ENCODE assay signal across 11 cellular contexts in genomic region chr7:75945297-75946168, GRCh38. TPM values are rescaled to one million over a fixed set of nuclear protein-coding genes. Genes with fewer than 3 reads are reported as not detected.
DNase-seq lines count a peak whose midpoint lies in the region; ATAC-seq, FAIRE-seq and TF ChIP-seq lines count a peak whose summit lies in the region.
"Had no signal": no experiment of that assay in that cellular context is flagged by ENCODE, and none has a peak within 500 bp of the region (broad histone marks: within the 10 kb centered on the region; RNA-seq: fewer than 3 reads in every experiment).

No MANE protein-coding gene starts in this region.

- no peak overlapping the region for H3K4me2 ChIP-seq in endothelial cell of umbilical vein (ENCODE audit: insufficient read depth, low read length)

- no peaks in the 10 kb centered on the region for H3K9me3 Mint-ChIP-seq in Calu3 (ENCODE audit: low read depth, unreplicated experiment)
- no peaks in the 10 kb centered on the region for H3K9me3 Mint-ChIP-seq in activated CD4-positive, alpha-beta T cell treated with anti-CD3 and anti-CD28 coated beads, Interleukin-2, amount 10 ng/mL, durations not matched to agents 7 days and 5 days

- TF ChIP-seq POLR2A in endothelial cell of umbilical vein (IDR thresholded peaks at IDR 0.05; ENCODE audit: low read depth, low read length), result no peak

- dilution Hi-C loops in endothelial cell of umbilical vein (cut with MboI; ENCODE audit: extremely low pct_ligation_motif_present, low sequenced_read_pairs), result no loop called here

- no peak overlapping the region for H3K4me3 Mint-ChIP-seq in Calu3 (ENCODE audit: low read depth, unreplicated experiment)
- no peak overlapping the region for H3K4me3 Mint-ChIP-seq in activated CD4-positive, alpha-beta T cell treated with anti-CD3 and anti-CD28 coated beads, Interleukin-2, amount 10 ng/mL, durations not matched to agents 7 days and 5 days

- H3K27ac Mint-ChIP-seq in Calu3 (ENCODE audit: unreplicated experiment), result peak overlapping the region; percentile 87
- H3K27ac Mint-ChIP-seq in activated CD4-positive, alpha-beta T cell treated with anti-CD3 and anti-CD28 coated beads, Interleukin-2, amount 10 ng/mL, durations not matched to agents 7 days and 5 days, result no peak overlapping the region

- peaks cover 12% of the 10 kb centered on the region for H3K36me3 Mint-ChIP-seq in Calu3 (ENCODE audit: insufficient read depth, unreplicated experiment)
- no peaks in the 10 kb centered on the region for H3K36me3 Mint-ChIP-seq in activated CD4-positive, alpha-beta T cell treated with anti-CD3 and anti-CD28 coated beads, Interleukin-2, amount 10 ng/mL, durations not matched to agents 7 days and 5 days (ENCODE audit: low read depth)

- H3K9me3 ChIP-seq in endothelial cell of umbilical vein (replicated peaks; ENCODE audit: control insufficient read depth, insufficient read depth, low read length), result no peaks in the 10 kb centered on the region
- H3K9me3 ChIP-seq in mucosa of descending colon, result no peaks in the 10 kb centered on the region

- CTCF ChIA-PET in Calu3 (lab: Charles Lee), result interaction anchor here (1.2 kb wide), 1 partner anchor 12 kb away, joined by 4 read pairs; no protein-coding TSS in a partner anchor
- CTCF ChIA-PET in endothelial cell of umbilical vein (lab: Charles Lee), result no interaction called here
- CTCF ChIA-PET in activated CD4-positive, alpha-beta T cell treated with anti-CD3 and anti-CD28 coated beads, Interleukin-2, amount 10 ng/mL, durations not matched to agents 7 days and 5 days (lab: Charles Lee), result interaction anchor here (0.6 to 1.5 kb wide), 2 partner anchors 14 to 192 kb away, joined by 3 to 5 read pairs; no protein-coding TSS in a partner anchor

- POLR2A ChIA-PET in endothelial cell of umbilical vein (lab: Charles Lee), result no interaction called here
- POLR2A ChIA-PET in activated CD4-positive, alpha-beta T cell treated with anti-CD3 and anti-CD28 coated beads, Interleukin-2, amount 10 ng/mL, durations not matched to agents 7 days and 5 days (lab: Charles Lee), result no interaction called here

- H3K4me3 ChIP-seq in endothelial cell of umbilical vein (replicated peaks in 1 of 3; ENCODE audit: insufficient read depth in 1 of 3, low read depth in 1 of 3, low read length in 3 of 3), result no peak overlapping the region
- no peak overlapping the region for H3K4me3 ChIP-seq in mucosa of descending colon

- no peak for TF ChIP-seq CTCF in Calu3 (IDR thresholded peaks at IDR 0.05; ENCODE audit: unreplicated experiment)
- TF ChIP-seq CTCF in endothelial cell of umbilical vein (IDR thresholded peaks at IDR 0.05; ENCODE audit: extremely low read depth in 1 of 2, insufficient read depth in 1 of 2, low read depth in 1 of 2, low read length in 2 of 2), result no peak
- TF ChIP-seq CTCF in mucosa of descending colon (IDR thresholded peaks at IDR 0.05), result no peak

- peaks cover 19% of the 10 kb centered on the region for H3K4me1 Mint-ChIP-seq in Calu3 (ENCODE audit: low read depth, unreplicated experiment)
- H3K4me1 Mint-ChIP-seq in activated CD4-positive, alpha-beta T cell treated with anti-CD3 and anti-CD28 coated beads, Interleukin-2, amount 10 ng/mL, durations not matched to agents 7 days and 5 days, result peaks cover 3% of the 10 kb centered on the region

- H3K79me2 ChIP-seq in endothelial cell of umbilical vein (ENCODE audit: control insufficient read depth, insufficient read depth, low read length), result no peaks in the 10 kb centered on the region

- H4K20me1 ChIP-seq in endothelial cell of umbilical vein (replicated peaks; ENCODE audit: control insufficient read depth, extremely low read depth, insufficient read depth, low read length), result no peaks in the 10 kb centered on the region

- no peaks in the 10 kb centered on the region for H3K27me3 ChIP-seq in endothelial cell of umbilical vein (ENCODE audit: control insufficient read depth in 2 of 2, insufficient read depth in 2 of 2, low read length in 2 of 2)

- H3K27me3 Mint-ChIP-seq in Calu3 (ENCODE audit: unreplicated experiment), result no peaks in the 10 kb centered on the region
- H3K27me3 Mint-ChIP-seq in activated CD4-positive, alpha-beta T cell treated with anti-CD3 and anti-CD28 coated beads, Interleukin-2, amount 10 ng/mL, durations not matched to agents 7 days and 5 days, result no peaks in the 10 kb centered on the region

- H3K36me3 ChIP-seq in endothelial cell of umbilical vein (ENCODE audit: control insufficient read depth in 2 of 2, extremely low read depth in 1 of 2, insufficient read depth in 2 of 2, low read length in 2 of 2) (no peaks in the 10 kb centered on the region), mucosa of descending colon (ENCODE audit: low read depth) (no peaks in the 10 kb centered on the region)

- no peak overlapping the region for H2AFZ ChIP-seq in endothelial cell of umbilical vein (ENCODE audit: low read depth, low read length)

- DNase-seq in Calu3, result peak; percentile 29
- peak; percentile 81 for DNase-seq in MV-4-11 (lab: John Stamatoyannopoulos, UW)
- no peak for DNase-seq in endothelial cell of umbilical vein (ENCODE audit: low read depth, low spot score)
- peak in 1 of 3 donors; percentile 36 for DNase-seq in mucosa of descending colon
- DNase-seq in OCI-M2 (lab: John Stamatoyannopoulos, UW; ENCODE audit: unreplicated experiment), result no peak
- no peak for DNase-seq in GOT3 (lab: John Stamatoyannopoulos, UW)
- no peak for DNase-seq in activated CD4-positive, alpha-beta T cell treated with anti-CD3 and anti-CD28 coated beads, Interleukin-2, amount 10 ng/mL, durations not matched to agents 7 days and 5 days
- DNase-seq: activated gamma-delta T cell, foreskin melanocyte had no signal

- no TSS peak for BruUV-seq in Calu3 (replicated peaks; lab: Mats Ljungman, UMichigan)
- no TSS peak for BruUV-seq in endothelial cell of umbilical vein (replicated peaks; lab: Mats Ljungman, UMichigan)

- peak; percentile 78 for ATAC-seq in mucosa of descending colon
- no peak for ATAC-seq in GM21786 (IDR thresholded peaks at IDR 0.05; ENCODE audit: unreplicated experiment)
- ATAC-seq: Panc1 had no signal

- FAIRE-seq in endothelial cell of umbilical vein (lab: Jason Lieb, UNC), result peak; percentile 24

- H3K4me1 ChIP-seq in endothelial cell of umbilical vein (ENCODE audit: control insufficient read depth, extremely low read depth, insufficient read depth, low read length) (peaks cover 3% of the 10 kb centered on the region), mucosa of descending colon (ENCODE audit: low read depth) (no peaks in the 10 kb centered on the region)

- no peaks in the 10 kb centered on the region for H3K9me1 ChIP-seq in endothelial cell of umbilical vein (replicated peaks; ENCODE audit: control insufficient read depth, extremely low read depth, insufficient read depth, low read length)

- intact Hi-C loops in Calu3 (cut with micrococcal nuclease; ENCODE audit: unreplicated experiment), result no loop called here
- intact Hi-C loops in endothelial cell of umbilical vein (cut with micrococcal nuclease), result no loop called here
- intact Hi-C loops in mucosa of descending colon (cut with DNase I, micrococcal nuclease), result no loop called here

- no peak overlapping the region for H3K27ac ChIP-seq in endothelial cell of umbilical vein (ENCODE audit: insufficient read depth, low read depth, low read length)

- H3K9ac ChIP-seq in endothelial cell of umbilical vein (replicated peaks; ENCODE audit: extremely low read depth, insufficient read depth, low read length), result no peak overlapping the region

TF ChIP-seq in endothelial cell of umbilical vein, 7 proteins besides CTCF, POLR2A, EP300 and RAD21:
- TF ChIP-seq MYC (IDR thresholded peaks at IDR 0.05; ENCODE audit: low read depth, low read length) (no peak), GATA2 (IDR thresholded peaks at IDR 0.05; ENCODE audit: insufficient read depth, insufficient read length, low read depth, low read length) (no peak), JUN (IDR thresholded peaks at IDR 0.05; ENCODE audit: borderline replicate concordance, insufficient read depth, insufficient read length, low read depth) (no peak), POLR2AphosphoS5 (IDR thresholded peaks at IDR 0.05; ENCODE audit: insufficient read depth, low read depth, low read length) (no peak), EZH2 (IDR thresholded peaks at IDR 0.05; ENCODE audit: borderline replicate concordance, low read depth, low read length, severe bottlenecking) (no peak), MAX (IDR thresholded peaks at IDR 0.05; ENCODE audit: insufficient read depth, insufficient read length) (no peak), FOS (IDR thresholded peaks at IDR 0.05; ENCODE audit: borderline replicate concordance, insufficient read depth, low read length) (no peak)

RNA-seq across cellular contexts. Expression of gene POR, which starts 30.6 kb away (rescaled TPM):
- total RNA-seq in Calu3 (2022) (65.8 and 83.1 TPM in 2 replicates), endothelial cell of umbilical vein (71.9 and 73.6 TPM in 2 replicates), mucosa of descending colon (100 to 1,000 TPM in 2 of 3 donors, 10 to 100 TPM in 1; 76.4 to 122 (median 118) TPM)
- 59.5 and 78.2 TPM in 2 replicates for polyA plus RNA-seq in endothelial cell of umbilical vein
- 27.8 and 40.3 TPM in 2 replicates for polyA plus RNA-seq in endothelial cell of umbilical vein (2011; cell fraction: cytosol; rRNA removed)
- polyA plus RNA-seq in endothelial cell of umbilical vein (2011; cell fraction: nucleus; rRNA removed), result 70.2 and 87.0 TPM in 2 replicates
- 31.9 and 33.9 TPM in 2 replicates for polyA plus RNA-seq in endothelial cell of umbilical vein (2012)
- 39.8 and 57.8 TPM in 2 replicates for polyA minus RNA-seq in endothelial cell of umbilical vein
- polyA minus RNA-seq in endothelial cell of umbilical vein (2011; cell fraction: cytosol; rRNA and poly(A)+ RNA removed), result 130 TPM
- 26.9 and 55.0 TPM in 2 replicates for polyA minus RNA-seq in endothelial cell of umbilical vein (2011; cell fraction: nucleus; rRNA and poly(A)+ RNA removed)
- total RNA-seq in activated CD4-positive, alpha-beta T cell treated with anti-CD3 and anti-CD28 coated beads, Interleukin-2, amount 10 ng/mL, durations not matched to agents 7 days and 5 days, result 10 to 100 TPM; 29.9 to 37.1 TPM

RNA-seq across cellular contexts. Expression of gene TMEM120A, which starts 48.9 kb away (rescaled TPM):
- total RNA-seq in Calu3 (2022) (19.3 and 30.8 TPM in 2 replicates), endothelial cell of umbilical vein (38.6 and 47.3 TPM in 2 replicates), mucosa of descending colon (100 to 1,000 TPM in 1 of 3 donors, 10 to 100 TPM in 2; 75.6 to 138 (median 88.4) TPM)
- 133 and 159 TPM in 2 replicates for polyA plus RNA-seq in endothelial cell of umbilical vein
- 66.5 and 77.8 TPM in 2 replicates for polyA plus RNA-seq in endothelial cell of umbilical vein (2011; cell fraction: cytosol; rRNA removed)
- polyA plus RNA-seq in endothelial cell of umbilical vein (2011; cell fraction: nucleus; rRNA removed), result 103 and 122 TPM in 2 replicates
- 39.2 and 54.9 TPM in 2 replicates for polyA plus RNA-seq in endothelial cell of umbilical vein (2012)
- polyA minus RNA-seq in endothelial cell of umbilical vein, result 147 and 172 TPM in 2 replicates
- polyA minus RNA-seq in endothelial cell of umbilical vein (2011; cell fraction: cytosol; rRNA and poly(A)+ RNA removed), result 17.0 TPM
- polyA minus RNA-seq in endothelial cell of umbilical vein (2011; cell fraction: nucleus; rRNA and poly(A)+ RNA removed), result 24.8 and 35.9 TPM in 2 replicates
- 10 to 100 TPM; 17.3 to 19.9 TPM for total RNA-seq in activated CD4-positive, alpha-beta T cell treated with anti-CD3 and anti-CD28 coated beads, Interleukin-2, amount 10 ng/mL, durations not matched to agents 7 days and 5 days

Comparison
In these comparisons a context has a peak if more than half of its experiments do, and no peak if none do; other contexts are left out.
1. DNase-seq: peak in Calu3 (single experiment) and MV-4-11 (single experiment); none in endothelial cell of umbilical vein (single experiment), OCI-M2 (single experiment), GOT3 (single experiment) and activated CD4-positive, alpha-beta T cell treated with anti-CD3 and anti-CD28 coated beads, Interleukin-2, amount 10 ng/mL, durations not matched to agents 7 days and 5 days (single experiment).